22 cellular contexts compared by ENCODE assay signal in the genomic region with DNA sequence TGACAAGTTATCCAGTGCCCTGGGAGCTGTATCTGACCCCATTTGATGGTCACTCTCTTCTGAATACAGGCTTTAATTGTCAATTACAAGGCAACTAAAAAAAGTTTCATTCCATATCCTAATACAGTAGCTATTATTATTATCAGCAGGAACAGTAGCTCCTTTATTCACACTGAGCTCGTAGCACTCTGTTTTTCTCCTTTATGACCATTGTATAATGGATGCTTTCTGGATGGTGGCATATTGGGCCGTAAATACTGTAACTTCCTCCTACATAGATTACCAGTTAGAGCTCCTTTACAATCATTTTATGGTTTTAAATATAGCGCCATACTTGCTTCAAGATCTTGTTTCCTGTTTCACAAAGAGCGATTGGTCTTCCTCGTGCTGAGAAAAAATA.
A peak's percentile ranks its signal among the peaks of the same experiment; 100 is the strongest.
DNase-seq lines count a peak whose midpoint lies in the region; ATAC-seq and TF ChIP-seq lines count a peak whose summit lies in the region.
"Had no signal": no experiment of that assay in that cellular context is flagged by ENCODE, and none has a peak within 500 bp of the region (broad histone marks: within the 10 kb centered on the region; RNA-seq: fewer than 3 reads in every experiment).

No MANE protein-coding gene starts in this region.

- no peak overlapping the region for H3K27ac Mint-ChIP-seq in CD14-positive monocyte
- H3K27ac Mint-ChIP-seq in stimulated activated naive B cell treated with anti-CD40 and anti-IgM and Interleukin-4, amounts not matched to agents 10 μg/mL and 1 μg/mL and 100 μg/mL, for 72 hours, result no peak overlapping the region
- H3K27ac Mint-ChIP-seq: CD4-positive, alpha-beta memory T cell had no signal

- intact Hi-C loops in mucosa of descending colon (cut with DNase I, micrococcal nuclease), result no loop called here
- intact Hi-C loops in CD14-positive monocyte (cut with micrococcal nuclease), result no loop called here

- no peak for TF ChIP-seq CTCF in mucosa of descending colon (IDR thresholded peaks at IDR 0.05)
- no peak for TF ChIP-seq CTCF in CD14-positive monocyte (IDR thresholded peaks at IDR 0.05)

- no peak overlapping the region for H3K4me3 Mint-ChIP-seq in CD14-positive monocyte
- H3K4me3 Mint-ChIP-seq in stimulated activated naive B cell treated with anti-CD40 and anti-IgM and Interleukin-4, amounts not matched to agents 10 μg/mL and 1 μg/mL and 100 μg/mL, for 72 hours, result no peak overlapping the region
- H3K4me3 Mint-ChIP-seq: CD4-positive, alpha-beta memory T cell had no signal

- H3K36me3 Mint-ChIP-seq in CD14-positive monocyte, result no peaks in the 10 kb centered on the region
- H3K36me3 Mint-ChIP-seq in stimulated activated naive B cell treated with anti-CD40 and anti-IgM and Interleukin-4, amounts not matched to agents 10 μg/mL and 1 μg/mL and 100 μg/mL, for 72 hours, result no peaks in the 10 kb centered on the region
- H3K36me3 Mint-ChIP-seq: CD4-positive, alpha-beta memory T cell had no signal

- peaks cover 0 to 9% (median 4%) of the 10 kb centered on the region in 7 donors for H3K9me3 Mint-ChIP-seq in CD14-positive monocyte
- peaks cover 0 to 7% of the 10 kb centered on the region in 2 donors for H3K9me3 Mint-ChIP-seq in stimulated activated naive B cell treated with anti-CD40 and anti-IgM and Interleukin-4, amounts not matched to agents 10 μg/mL and 1 μg/mL and 100 μg/mL, for 72 hours

- peak; percentile 84 for ATAC-seq in mucosa of descending colon
- no peak for ATAC-seq in stimulated activated naive B cell treated with anti-CD40 and anti-IgM and Interleukin-4, amounts not matched to agents 10 μg/mL and 1 μg/mL and 100 μg/mL, for 72 hours (replicated peaks)
- ATAC-seq: A549 had no signal

- no peaks in the 10 kb centered on the region for H3K9me3 ChIP-seq in mucosa of descending colon
- H3K9me3 ChIP-seq: A549; BE2C; BLaER1 treated with 17β-estradiol and CSF1 and Interleukin-3, amounts not matched to agents 10 nM and 100 nM; Caco-2 had no signal

- no peaks in the 10 kb centered on the region for H3K4me1 Mint-ChIP-seq in CD14-positive monocyte
- H3K4me1 Mint-ChIP-seq in stimulated activated naive B cell treated with anti-CD40 and anti-IgM and Interleukin-4, amounts not matched to agents 10 μg/mL and 1 μg/mL and 100 μg/mL, for 72 hours, result no peaks in the 10 kb centered on the region
- H3K4me1 Mint-ChIP-seq: CD4-positive, alpha-beta memory T cell had no signal

- H3K4me3 ChIP-seq in mucosa of descending colon, result no peak overlapping the region
- H3K4me3 ChIP-seq: A549; BLaER1 treated with 17β-estradiol and CSF1 and Interleukin-3, amounts not matched to agents 10 nM and 100 nM; GM23248 had no signal

- H3K27me3 Mint-ChIP-seq in CD14-positive monocyte (ENCODE audit: low read depth in 3 of 3), result no peaks in the 10 kb centered on the region
- H3K27me3 Mint-ChIP-seq in stimulated activated naive B cell treated with anti-CD40 and anti-IgM and Interleukin-4, amounts not matched to agents 10 μg/mL and 1 μg/mL and 100 μg/mL, for 72 hours, result no peaks in the 10 kb centered on the region
- H3K27me3 Mint-ChIP-seq: CD4-positive, alpha-beta memory T cell had no signal

- DNase-seq in COLO829 (ENCODE audit: low spot score) (peak; percentile 69), DMS153 treated with DMSO at 0.1 percent for 48 hours (lab: John Stamatoyannopoulos, UW; ENCODE audit: unreplicated experiment) (peak; percentile 11), epidermal melanocyte (ENCODE audit: insufficient read length, low spot score) (peak; percentile 27), mucosa of descending colon (peak in 1 of 3 donors; percentile 7), NK-92 (lab: John Stamatoyannopoulos, UW; ENCODE audit: unreplicated experiment) (no peak), CD14-positive monocyte (ENCODE audit: low spot score) (no peak)
- no peak for DNase-seq in activated effector memory CD4-positive, alpha-beta T cell treated with Interleukin-2 at 50 U/mL for 16 hours
- no peak for DNase-seq in stimulated activated naive B cell treated with anti-CD40 and anti-IgM and Interleukin-4, amounts not matched to agents 10 μg/mL and 1 μg/mL and 100 μg/mL, for 72 hours
- DNase-seq: 8988T; ACHN; AML-193; BE2C; Caco-2; CD4-positive, alpha-beta memory T cell; DMS53; DMS79 treated with DMSO at 0.1 percent for 48 hours; GF-D8; GM23248; H7; HCEC 1CT had no signal

- H3K4me1 ChIP-seq in mucosa of descending colon (ENCODE audit: low read depth), result no peaks in the 10 kb centered on the region
- H3K4me1 ChIP-seq: A549; BE2C; BLaER1 treated with 17β-estradiol and CSF1 and Interleukin-3, amounts not matched to agents 10 nM and 100 nM; Caco-2 had no signal

- no peaks in the 10 kb centered on the region for H3K36me3 ChIP-seq in mucosa of descending colon (ENCODE audit: low read depth)
- H3K36me3 ChIP-seq: BE2C; BLaER1 treated with 17β-estradiol and CSF1 and Interleukin-3, amounts not matched to agents 10 nM and 100 nM had no signal

Comparison
In these comparisons a context has a peak if more than half of its experiments do, and no peak if none do; other contexts are left out.
1. DNase-seq: peak in COLO829 (single experiment), DMS153 treated with DMSO at 0.1 percent for 48 hours (single experiment) and epidermal melanocyte (single experiment); none in activated effector memory CD4-positive, alpha-beta T cell treated with Interleukin-2 at 50 U/mL for 16 hours (single experiment), NK-92 (single experiment), CD14-positive monocyte (single experiment) and stimulated activated naive B cell treated with anti-CD40 and anti-IgM and Interleukin-4, amounts not matched to agents 10 μg/mL and 1 μg/mL and 100 μg/mL, for 72 hours (single experiment).